9 cellular contexts compared by ENCODE assay signal in the genomic region with DNA sequence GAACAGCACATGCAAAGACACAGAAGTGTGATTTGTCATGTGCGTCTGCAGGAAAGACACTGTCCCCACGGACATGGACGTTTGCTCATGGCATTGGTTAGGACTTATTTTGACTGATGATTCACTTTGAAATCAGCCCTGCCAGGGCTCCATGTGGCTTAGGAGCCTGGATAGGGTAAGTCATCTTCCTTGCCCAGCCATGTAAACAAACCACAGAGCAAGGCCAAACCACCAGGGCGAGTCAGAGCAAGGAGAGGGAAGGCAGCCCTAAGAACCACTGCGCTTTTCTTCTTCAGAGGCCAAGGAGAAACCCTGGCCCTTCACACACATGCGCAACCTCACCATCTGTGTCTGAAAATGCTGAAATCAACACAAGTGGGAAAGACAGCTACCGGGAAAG.
DNase-seq lines count a peak whose midpoint lies in the region; ATAC-seq, FAIRE-seq and TF ChIP-seq lines count a peak whose summit lies in the region.
"Had no signal": no experiment of that assay in that cellular context is flagged by ENCODE, and none has a peak within 500 bp of the region (broad histone marks: within the 10 kb centered on the region; RNA-seq: fewer than 3 reads in every experiment).

No MANE protein-coding gene starts in this region.

- WGBS in heart left ventricle, 4 donors: 86 to 88% (median 88%) methylated on average over 7 of the region's 7 CpGs

- H3K9me3 ChIP-seq in MG63 (no peaks in the 10 kb centered on the region), left lung (no peaks in the 10 kb centered on the region), heart left ventricle (peaks cover 0 to under 1% (median 0%) of the 10 kb centered on the region in 12 donors)

- DNase-seq in AG10803 (ENCODE audit: low read depth) (peak; percentile 98), MG63 (peak; percentile 94), brain microvascular endothelial cell (peak; percentile 92), left lung (no peak), frontal cortex (ENCODE audit: low spot score in 2 of 2) (no peak), heart left ventricle (no peak)
- DNase-seq in activated CD4-positive, alpha-beta T cell treated with anti-CD3 and anti-CD28 coated beads, Interleukin-2, amount 50 U/mL, for 4 hours: no peak
- DNase-seq: NCI-H2171 treated with DMSO at 0.1 percent for 48 hours had no signal

- H3K36me3 ChIP-seq in MG63: no peaks in the 10 kb centered on the region
- no peaks in the 10 kb centered on the region for H3K36me3 ChIP-seq in brain microvascular endothelial cell (replicated peaks)
- H3K36me3 ChIP-seq in left lung: no peaks in the 10 kb centered on the region
- H3K36me3 ChIP-seq in heart left ventricle: no peaks in the 10 kb centered on the region

- no peak overlapping the region for H3K4me3 ChIP-seq in AG10803 (ENCODE audit: low read length)
- no peak overlapping the region for H3K4me3 ChIP-seq in MG63
- no peak overlapping the region for H3K4me3 ChIP-seq in brain microvascular endothelial cell (ENCODE audit: low read depth, low read length)
- H3K4me3 ChIP-seq in left lung: no peak overlapping the region
- H3K4me3 ChIP-seq in heart left ventricle: no peak overlapping the region

- no peak; the same call in none of the 2 replicates for TF ChIP-seq CTCF in AG10803 (conservative IDR thresholded peaks at IDR 0.05; ENCODE audit: low read length)
- TF ChIP-seq CTCF in brain microvascular endothelial cell (IDR thresholded peaks at IDR 0.05; ENCODE audit: low read depth, low read length, missing control alignments): peak; percentile 21
- TF ChIP-seq CTCF in left lung (IDR thresholded peaks at IDR 0.05): no peak
- no peak for TF ChIP-seq CTCF in heart left ventricle (IDR thresholded peaks at IDR 0.05)

- intact Hi-C loops in left lung (cut with DNase I) (no loop called here), heart left ventricle (cut with DNase I) (no loop called here)

- H3K27ac ChIP-seq in brain microvascular endothelial cell: peak overlapping the region; percentile 50
- no peak overlapping the region for H3K27ac ChIP-seq in left lung
- H3K27ac ChIP-seq in heart left ventricle: no peak overlapping the region

- peak; percentile 56 for ATAC-seq in left lung
- ATAC-seq in heart left ventricle: no peak
- no peak for ATAC-seq in HG03135 (IDR thresholded peaks at IDR 0.05; ENCODE audit: unreplicated experiment)

- no peaks in the 10 kb centered on the region for H3K27me3 ChIP-seq in MG63
- no peaks in the 10 kb centered on the region for H3K27me3 ChIP-seq in brain microvascular endothelial cell (replicated peaks)
- H3K27me3 ChIP-seq in left lung: no peaks in the 10 kb centered on the region
- H3K27me3 ChIP-seq in heart left ventricle: no peaks in the 10 kb centered on the region

- no peak for TF ChIP-seq POLR2A in heart left ventricle (IDR thresholded peaks at IDR 0.05)

- no peak for FAIRE-seq in frontal cortex (lab: Jason Lieb, UNC)

- H3K4me1 ChIP-seq in left lung (peaks cover 0 to 16% of the 10 kb centered on the region in 2 donors), heart left ventricle (peaks cover 0 to 11% (median 0%) of the 10 kb centered on the region in 12 donors)

- in situ Hi-C loops in brain microvascular endothelial cell (cut with HindIII; ENCODE audit: low pct_ligation_motif_present, low sequenced_read_pairs): loop anchor here (25.0 kb wide), 1 partner anchor 286 kb away; a partner anchor contains a TSS

Comparison
In these comparisons a context has a peak if more than half of its experiments do, and no peak if none do; other contexts are left out.
1. DNase-seq: peak in AG10803 (single experiment), MG63 (single experiment) and brain microvascular endothelial cell (single experiment); none in left lung (0 of 2), frontal cortex (0 of 2), activated CD4-positive, alpha-beta T cell treated with anti-CD3 and anti-CD28 coated beads, Interleukin-2, amount 50 U/mL, for 4 hours (0 of 2) and heart left ventricle (0 of 5).